Comparison of ENCODE assay signal across 1 cellular context in genomic region chr18:31102020-31102684, GRCh38.
TF ChIP-seq lines count a peak whose summit lies in the region.

Gene DSC2, minus strand, starts transcription at chr18:31102421. Its CDS starts 450 bp downstream, at chr18:31101971.

TF ChIP-seq in HepG2, 621 proteins besides CTCF, POLR2A, EP300 and RAD21 (continued from another document and continues in another):
- TF ChIP-seq DMTF1 (CRISPR knock-in tag; IDR thresholded peaks at IDR 0.05) (no peak), CENPX (CRISPR knock-in tag; IDR thresholded peaks at IDR 0.05) (no peak), GPBP1L1 (CRISPR knock-in tag; IDR thresholded peaks at IDR 0.05) (no peak), PPARG (CRISPR knock-in tag; conservative IDR thresholded peaks at IDR 0.05) (peak; percentile 56; the same call in 1 of the 2 replicates), ZNF143 (CRISPR knock-in tag; IDR thresholded peaks at IDR 0.05) (no peak), KAT8 (CRISPR knock-in tag; IDR thresholded peaks at IDR 0.05) (no peak), SOX5 (CRISPR knock-in tag; IDR thresholded peaks at IDR 0.05; ENCODE audit: borderline replicate concordance) (no peak; the same call in 1 of the 2 replicates), WIZ (CRISPR knock-in tag; IDR thresholded peaks at IDR 0.05) (0 out of 2 replicates have a peak, but pooled peaks have one; percentile 22), ZNF75D (CRISPR knock-in tag; IDR thresholded peaks at IDR 0.05; ENCODE audit: borderline replicate concordance) (no peak), ZNF343 (CRISPR knock-in tag; IDR thresholded peaks at IDR 0.05) (0 out of 2 replicates have a peak, but pooled peaks have one; percentile 58), ZNF24 (IDR thresholded peaks at IDR 0.05) (no peak), HOXA3 (CRISPR knock-in tag; IDR thresholded peaks at IDR 0.05) (peak; percentile 61), ZNF3 (CRISPR knock-in tag; IDR thresholded peaks at IDR 0.05) (no peak), CBFB (CRISPR knock-in tag; IDR thresholded peaks at IDR 0.05) (no peak), ZFP36L1 (CRISPR knock-in tag; IDR thresholded peaks at IDR 0.05) (no peak), ZNF891 (CRISPR knock-in tag; IDR thresholded peaks at IDR 0.05) (no peak), SAFB2 (CRISPR knock-in tag; IDR thresholded peaks at IDR 0.05; ENCODE audit: borderline replicate concordance, low read depth) (no peak; the same call in 1 of the 2 replicates), PLSCR1 (CRISPR knock-in tag; IDR thresholded peaks at IDR 0.05; ENCODE audit: borderline replicate concordance) (no peak), PAF1 (CRISPR knock-in tag; IDR thresholded peaks at IDR 0.05) (no peak), REXO4 (CRISPR knock-in tag; IDR thresholded peaks at IDR 0.05; ENCODE audit: borderline replicate concordance) (no peak), ZNF557 (CRISPR knock-in tag; IDR thresholded peaks at IDR 0.05) (no peak), MZF1 (CRISPR knock-in tag; IDR thresholded peaks at IDR 0.05; ENCODE audit: borderline replicate concordance) (no peak), ZNF768 (CRISPR knock-in tag; IDR thresholded peaks at IDR 0.05) (no peak), NFKB2 (CRISPR knock-in tag; IDR thresholded peaks at IDR 0.05; ENCODE audit: borderline replicate concordance) (peak; percentile 51; the same call in 1 of the 2 replicates), NFE2L1 (CRISPR knock-in tag; IDR thresholded peaks at IDR 0.05; ENCODE audit: borderline replicate concordance) (no peak), ZNF562 (CRISPR knock-in tag; IDR thresholded peaks at IDR 0.05; ENCODE audit: borderline replicate concordance) (no peak), ZSCAN9 (CRISPR knock-in tag; IDR thresholded peaks at IDR 0.05; ENCODE audit: borderline replicate concordance) (no peak), AKNA (CRISPR knock-in tag; IDR thresholded peaks at IDR 0.05; ENCODE audit: borderline replicate concordance) (0 out of 2 replicates have a peak, but pooled peaks have one; percentile 60), ISL2 (CRISPR knock-in tag; IDR thresholded peaks at IDR 0.05) (peak; percentile 43), ZBTB1 (CRISPR knock-in tag; IDR thresholded peaks at IDR 0.05; ENCODE audit: borderline replicate concordance) (no peak), E2F1 (CRISPR knock-in tag; IDR thresholded peaks at IDR 0.05) (peak; percentile 38; the same call in 1 of the 2 replicates), ZSCAN22 (CRISPR knock-in tag; IDR thresholded peaks at IDR 0.05) (no peak), XRCC5 (optimal IDR thresholded peaks at IDR 0.05; ENCODE audit: low read length) (no peak), ASH2L (IDR thresholded peaks at IDR 0.05; ENCODE audit: insufficient read length, low read depth, low read length) (peak; percentile 16), ZNF556 (CRISPR knock-in tag; IDR thresholded peaks at IDR 0.05; ENCODE audit: borderline replicate concordance) (no peak), RNF2 (conservative IDR thresholded peaks at IDR 0.05; ENCODE audit: low read depth) (no peak), ZMAT3 (CRISPR knock-in tag; conservative IDR thresholded peaks at IDR 0.05) (0 out of 2 replicates have a peak, but pooled peaks have one; percentile 38), ZHX2 (IDR thresholded peaks at IDR 0.05; ENCODE audit: low read depth) (no peak), ZHX2 (CRISPR knock-in tag; IDR thresholded peaks at IDR 0.05; ENCODE audit: borderline replicate concordance) (no peak), ZNF20 (CRISPR knock-in tag; IDR thresholded peaks at IDR 0.05) (no peak), ZNF607 (CRISPR knock-in tag; IDR thresholded peaks at IDR 0.05; ENCODE audit: borderline replicate concordance) (0 out of 2 replicates have a peak, but pooled peaks have one; percentile 39), ZBTB7A (CRISPR knock-in tag; IDR thresholded peaks at IDR 0.05) (0 out of 2 replicates have a peak, but pooled peaks have one; percentile 26), TERF1 (CRISPR knock-in tag; IDR thresholded peaks at IDR 0.05) (no peak), KLF13 (CRISPR knock-in tag; IDR thresholded peaks at IDR 0.05) (no peak), CCAR2 (optimal IDR thresholded peaks at IDR 0.05; ENCODE audit: low read depth, low read length) (no peak), POLR2AphosphoS2 (IDR thresholded peaks at IDR 0.05; ENCODE audit: low read depth, low read length) (no peak), TBP (CRISPR knock-in tag; IDR thresholded peaks at IDR 0.05) (0 out of 2 replicates have a peak, but pooled peaks have one; percentile 25), ZNF251 (CRISPR knock-in tag; IDR thresholded peaks at IDR 0.05) (no peak), THYN1 (CRISPR knock-in tag; IDR thresholded peaks at IDR 0.05; ENCODE audit: borderline replicate concordance, low read depth) (no peak), AGO2 (optimal IDR thresholded peaks at IDR 0.05; ENCODE audit: low read depth, low read length) (peak; percentile 73), IKZF1 (IDR thresholded peaks at IDR 0.05) (no peak), HNRNPK (IDR thresholded peaks at IDR 0.05; ENCODE audit: low read depth, low read length, poor library complexity, severe bottlenecking) (no peak), TCF7 (IDR thresholded peaks at IDR 0.05; ENCODE audit: low read depth) (no peak), ZEB1 (IDR thresholded peaks at IDR 0.05; ENCODE audit: insufficient replicate concordance, low read depth) (peak; percentile 76), NRL (CRISPR knock-in tag; IDR thresholded peaks at IDR 0.05; ENCODE audit: borderline replicate concordance) (peak; percentile 43; the same call in 1 of the 2 replicates)
